ENCODE assay signal across 12 cellular contexts in the genomic region with DNA sequence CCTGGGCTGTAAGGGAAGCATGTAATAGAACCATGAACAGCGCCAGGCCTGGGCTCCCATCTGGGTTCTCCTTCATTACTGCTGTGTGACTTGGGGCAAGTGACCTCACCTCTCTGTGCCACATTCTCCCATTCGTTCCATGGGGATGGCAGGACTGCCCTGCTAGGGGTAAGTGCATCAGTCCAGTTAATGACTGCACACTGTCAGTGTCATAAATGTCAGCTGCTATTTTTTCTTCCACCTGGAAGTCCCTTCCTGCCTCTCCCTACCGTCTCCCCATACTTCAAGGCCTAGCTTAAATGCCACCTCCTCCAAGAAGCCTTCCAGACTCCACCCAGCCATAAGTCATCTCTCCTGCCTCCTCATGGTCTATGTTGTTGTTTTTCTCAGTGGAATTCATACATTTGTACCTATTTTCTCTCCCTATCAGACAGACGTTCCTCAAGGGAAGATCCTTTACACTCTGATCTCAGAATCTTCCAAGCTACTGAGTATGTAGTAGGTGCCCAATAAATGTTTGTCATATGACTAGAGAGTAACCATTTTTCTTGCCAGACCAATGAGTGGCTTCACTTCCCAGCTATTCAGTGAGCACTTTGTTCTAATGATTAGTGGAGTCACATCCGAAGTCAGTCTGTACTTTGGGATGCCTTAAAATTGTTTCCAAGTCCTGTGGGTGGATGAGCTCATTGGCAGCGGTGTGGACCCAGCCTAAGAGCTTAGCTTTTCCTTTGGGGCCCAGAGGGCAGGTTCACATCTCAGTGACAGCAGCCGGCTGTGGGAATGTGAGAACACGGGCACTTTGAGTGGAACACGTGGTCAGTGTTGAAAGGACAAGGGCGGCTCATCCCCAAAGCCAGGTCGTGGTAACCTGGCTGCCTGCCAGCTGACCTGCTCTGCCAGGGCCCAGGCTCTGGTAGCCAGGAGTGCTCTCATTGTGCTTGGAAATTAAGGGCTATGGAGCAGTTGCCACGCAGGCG.
A peak's percentile ranks its signal among the peaks of the same experiment; 100 is the strongest.
DNase-seq lines count a peak whose midpoint lies in the region; ATAC-seq, FAIRE-seq and TF ChIP-seq lines count a peak whose summit lies in the region.
"Had no signal": no experiment of that assay in that cellular context is flagged by ENCODE, and none has a peak within 500 bp of the region (broad histone marks: within the 10 kb centered on the region; RNA-seq: fewer than 3 reads in every experiment).

No MANE protein-coding gene starts in this region.

- no peak for TF ChIP-seq POLR2A in HCT116 (IDR thresholded peaks at IDR 0.05; ENCODE audit: borderline replicate concordance, extremely low read depth, insufficient read depth, insufficient read length)

- H3K27me3 ChIP-seq in HCT116 (ENCODE audit: insufficient read depth, low read length) (peaks cover 8% of the 10 kb centered on the region; the same call in 1 of the 2 replicates), cardiac muscle cell (no peaks in the 10 kb centered on the region), smooth muscle cell (ENCODE audit: low read depth) (no peaks in the 10 kb centered on the region)

- no peak for TF ChIP-seq RAD21 in HCT116 (IDR thresholded peaks at IDR 0.05; ENCODE audit: low read depth)

- H3K79me2 ChIP-seq in HCT116 (ENCODE audit: insufficient read depth, low read length), result no peaks in the 10 kb centered on the region
- no peaks in the 10 kb centered on the region for H3K79me2 ChIP-seq in smooth muscle cell (ENCODE audit: low read depth)

- H3K9ac ChIP-seq in HCT116 (ENCODE audit: low read length) (no peak overlapping the region), smooth muscle cell (ENCODE audit: low read depth) (no peak overlapping the region)

- POLR2A ChIA-PET in HCT116 (lab: Charles Lee), result no interaction called here

- H3K9me3 ChIP-seq in HCT116 (ENCODE audit: control insufficient read depth in 1 of 2, insufficient read depth in 1 of 2, low read depth in 1 of 2, low read length in 2 of 2) (no peaks in the 10 kb centered on the region), cardiac muscle cell (ENCODE audit: low read depth) (no peaks in the 10 kb centered on the region), smooth muscle cell (replicated peaks; ENCODE audit: low read depth) (no peaks in the 10 kb centered on the region)
- H3K9me3 ChIP-seq: SJSA1 had no signal

- no peaks in the 10 kb centered on the region for H3K9me2 ChIP-seq in HCT116 (ENCODE audit: insufficient read depth)

- H2AFZ ChIP-seq in HCT116 (ENCODE audit: low read depth, low read length, poor library complexity, severe bottlenecking) (no peak overlapping the region), smooth muscle cell (ENCODE audit: low read depth) (no peak overlapping the region)

- H3F3A ChIP-seq in smooth muscle cell (ENCODE audit: low read depth), result no peaks in the 10 kb centered on the region

- H3K4me1 ChIP-seq in HCT116 (ENCODE audit: control insufficient read depth in 1 of 2, insufficient read depth in 2 of 2, low read length in 2 of 2), result peaks cover 0 to 18% of the 10 kb centered on the region in 2 experiments; a peak in 3 of 4 replicates
- peaks cover 48% of the 10 kb centered on the region for H3K4me1 ChIP-seq in cardiac muscle cell (ENCODE audit: low read depth)
- peaks cover 34% of the 10 kb centered on the region for H3K4me1 ChIP-seq in smooth muscle cell (ENCODE audit: low read depth)

- intact Hi-C loops in HCT116 (cut with micrococcal nuclease), result no loop called here

- CTCF ChIA-PET in HCT116 (lab: Charles Lee), result interaction anchor here (0.6 to 1.2 kb wide), 3 partner anchors 25 to 167 kb away, joined by 3 to 4 read pairs (median 3); no protein-coding TSS in a partner anchor

- H3K36me3 ChIP-seq in HCT116 (ENCODE audit: control insufficient read depth in 1 of 2, insufficient read depth in 2 of 2, low read length in 2 of 2) (no peaks in the 10 kb centered on the region), cardiac muscle cell (no peaks in the 10 kb centered on the region), smooth muscle cell (ENCODE audit: low read depth) (no peaks in the 10 kb centered on the region)
- H3K36me3 ChIP-seq: SJSA1 had no signal

- 0 out of 2 replicates have a peak, but pooled peaks have one; percentile 7 for ATAC-seq in HCT116

- 47% methylated on average over 13 of the region's 13 CpGs for WGBS in smooth muscle cell (ENCODE audit: low lambda C conversion rate)

- H3K4me3 ChIP-seq in HCT116 (replicated peaks in 1 of 2; ENCODE audit: low read depth in 1 of 2, low read length in 2 of 2) (no peak overlapping the region), cardiac muscle cell (no peak overlapping the region), smooth muscle cell (no peak overlapping the region)
- H3K4me3 ChIP-seq: SJSA1 had no signal

- H3K4me2 ChIP-seq in HCT116 (ENCODE audit: low read length) (no peak overlapping the region), smooth muscle cell (peak overlapping the region; percentile 1)

- RAD21 ChIA-PET in HCT116 (lab: Charles Lee; ENCODE audit: low non-redundant PET in 1 of 2, low total read pairs in 2 of 2, uncharacterized antibody in 2 of 2, unreplicated experiment in 2 of 2), result no interaction called here

- BruUV-seq in HCT116 (replicated peaks; lab: Mats Ljungman, UMichigan), result no TSS peak

- no peaks in the 10 kb centered on the region for H4K20me1 ChIP-seq in HCT116 (ENCODE audit: insufficient read depth)
- H4K20me1 ChIP-seq in smooth muscle cell (ENCODE audit: low read depth), result peaks cover 95% of the 10 kb centered on the region

- DNase-seq in HCT116 (ENCODE audit: low read depth, low spot score) (no peak), SHP77 (lab: John Stamatoyannopoulos, UW) (peak; percentile 73 to 75), cardiac muscle cell (ENCODE audit: low read depth in 1 of 2, low spot score in 1 of 2) (peak; percentile 27 to 94), smooth muscle cell (lab: John Stamatoyannopoulos, UW; ENCODE audit: unreplicated experiment) (no peak), NOMO-1 treated with DMSO at 0.1 percent for 48 hours (lab: John Stamatoyannopoulos, UW; ENCODE audit: unreplicated experiment) (no peak), epidermal melanocyte (ENCODE audit: insufficient read length, low spot score) (no peak), RCC 7860 (ENCODE audit: low spot score) (no peak)
- no peak for DNase-seq in activated naive CD4-positive, alpha-beta T cell treated with anti-CD3 and anti-CD28 coated beads, Interleukin-2, amount 50 U/mL, for 16 hours
- DNase-seq: GOT3, small intestine had no signal

- FAIRE-seq in RCC 7860 (lab: Jason Lieb, UNC), result no peak
- FAIRE-seq: islet of Langerhans, small intestine had no signal

- TF ChIP-seq CTCF in HCT116 (IDR thresholded peaks at IDR 0.05 in 2 of 3, conservative IDR thresholded peaks at IDR 0.05 in 1 of 3; ENCODE audit: borderline replicate concordance in 1 of 3, insufficient read depth in 1 of 3, low read depth in 2 of 3, low read length in 2 of 3) (no peak), cardiac muscle cell (IDR thresholded peaks at IDR 0.05; ENCODE audit: low read depth, low read length) (no peak), smooth muscle cell (IDR thresholded peaks at IDR 0.05; ENCODE audit: borderline replicate concordance, insufficient read depth, poor library complexity, severe bottlenecking) (no peak)

- no peak overlapping the region for H3K27ac ChIP-seq in HCT116 (ENCODE audit: low read depth, low read length)
- H3K27ac ChIP-seq in cardiac muscle cell, result peak overlapping the region; percentile 90
- no peak overlapping the region for H3K27ac ChIP-seq in smooth muscle cell (ENCODE audit: low read depth)
- H3K27ac ChIP-seq: SJSA1 had no signal

TF ChIP-seq in HCT116, 20 proteins besides CTCF, POLR2A, EP300 and RAD21:
- TF ChIP-seq TCF7L2 (IDR thresholded peaks at IDR 0.05; ENCODE audit: borderline replicate concordance, extremely low read depth, insufficient read depth, insufficient read length), result no peak
- TF ChIP-seq POLR2AphosphoS5 (IDR thresholded peaks at IDR 0.05; ENCODE audit: low read depth, low read length), result no peak
- TF ChIP-seq EZH2 (IDR thresholded peaks at IDR 0.05), result no peak
- TF ChIP-seq ZFX (IDR thresholded peaks at IDR 0.05), result no peak

Comparison
In these comparisons a context has a peak if more than half of its experiments do, and no peak if none do; other contexts are left out.
1. DNase-seq: peak in SHP77 (2 of 2) and cardiac muscle cell (2 of 2); none in HCT116 (single experiment), smooth muscle cell (single experiment), NOMO-1 treated with DMSO at 0.1 percent for 48 hours (single experiment), epidermal melanocyte (single experiment), activated naive CD4-positive, alpha-beta T cell treated with anti-CD3 and anti-CD28 coated beads, Interleukin-2, amount 50 U/mL, for 16 hours (single experiment) and RCC 7860 (single experiment).